Comparison of ENCODE assay signal across 31 cellular contexts in genomic region chr7:158538156-158538946, GRCh38. TPM values are rescaled to one million over a fixed set of nuclear protein-coding genes. Genes with fewer than 3 reads are reported as not detected.
"Had no signal": no experiment of that assay in that cellular context is flagged by ENCODE, and none has a peak within 500 bp of the region (broad histone marks: within the 10 kb centered on the region; RNA-seq: fewer than 3 reads in every experiment).

No MANE protein-coding gene starts in this region.

- H2AFZ ChIP-seq: PC-9 had no signal

- H3K4me1 ChIP-seq: breast epithelium had no signal

- H3K36me3 Mint-ChIP-seq: activated naive CD4-positive, alpha-beta T cell treated with anti-CD3 and anti-CD28 coated beads, Interleukin-2, amount 50 U/mL, for 24 hours; activated naive CD8-positive, alpha-beta T cell treated with anti-CD3 and anti-CD28 coated beads, Interleukin-2, amount 10 ng/mL, durations not matched to agents 7 days and 5 days had no signal

- H3K27ac Mint-ChIP-seq: activated CD8-positive, alpha-beta T cell treated with anti-CD3 and anti-CD28 coated beads for 36 hours; activated naive CD4-positive, alpha-beta T cell treated with anti-CD3 and anti-CD28 coated beads, Interleukin-2, amount 50 U/mL, for 24 hours; activated naive CD8-positive, alpha-beta T cell treated with anti-CD3 and anti-CD28 coated beads, Interleukin-2, amount 10 ng/mL, durations not matched to agents 7 days and 5 days; activated T-cell treated with anti-CD3 and anti-CD28 coated beads, Interleukin-2, amount 50 U/mL, for 72 hours; activated T-helper 2 cell treated with anti-CD3 and anti-CD28 coated beads, Interferon-gamma antibody, Interleukin-2, Interleukin-4, amounts not matched to agents 10 μg/mL and 5 μg/mL and 100 μg/mL, durations not matched to agents 14 hours and 24 hours and 36 hours had no signal

- H3K9me3 Mint-ChIP-seq: activated CD8-positive, alpha-beta T cell treated with anti-CD3 and anti-CD28 coated beads for 36 hours; activated naive CD4-positive, alpha-beta T cell treated with anti-CD3 and anti-CD28 coated beads, Interleukin-2, amount 50 U/mL, for 24 hours; activated T-cell treated with anti-CD3 and anti-CD28 coated beads, Interleukin-2, amount 50 U/mL, for 72 hours; activated T-helper 2 cell treated with anti-CD3 and anti-CD28 coated beads, Interferon-gamma antibody, Interleukin-2, Interleukin-4, amounts not matched to agents 10 μg/mL and 5 μg/mL and 100 μg/mL, durations not matched to agents 14 hours and 24 hours and 36 hours had no signal

- H3K27ac ChIP-seq: body of pancreas, breast epithelium, PC-9, RWPE1, SK-N-MC had no signal

- H3K9me3 ChIP-seq: body of pancreas, breast epithelium had no signal

- H3K27me3 ChIP-seq: body of pancreas had no signal

- H3K36me3 ChIP-seq: breast epithelium, WERI-Rb-1 had no signal

- H3K27me3 Mint-ChIP-seq: activated CD8-positive, alpha-beta T cell treated with anti-CD3 and anti-CD28 coated beads for 36 hours; activated naive CD4-positive, alpha-beta T cell treated with anti-CD3 and anti-CD28 coated beads, Interleukin-2, amount 50 U/mL, for 24 hours; activated naive CD8-positive, alpha-beta T cell treated with anti-CD3 and anti-CD28 coated beads, Interleukin-2, amount 10 ng/mL, durations not matched to agents 7 days and 5 days had no signal

- H3K4me1 Mint-ChIP-seq: activated naive CD8-positive, alpha-beta T cell treated with anti-CD3 and anti-CD28 coated beads, Interleukin-2, amount 10 ng/mL, durations not matched to agents 7 days and 5 days had no signal

- DNase-seq: activated CD4-positive, alpha-beta T cell treated with anti-CD3 and anti-CD28 coated beads for 1 hour; activated CD4-positive, alpha-beta T cell treated with anti-CD3 and anti-CD28 coated beads for 48 hours; activated CD4-positive, CD25-positive, alpha-beta regulatory T cell; activated CD8-positive, alpha-beta T cell treated with anti-CD3 and anti-CD28 coated beads for 36 hours; activated gamma-delta T cell; activated naive CD4-positive, alpha-beta T cell treated with Interleukin-2 at 50 U/mL for 16 hours; activated naive CD8-positive, alpha-beta T cell treated with anti-CD3 and anti-CD28 coated beads, Interleukin-2, amount 10 ng/mL, durations not matched to agents 7 days and 5 days; activated T-cell treated with anti-CD3 and anti-CD28 coated beads, Interleukin-2, amount 50 U/mL, for 1 hour; activated T-cell treated with anti-CD3 and anti-CD28 coated beads, Interleukin-2, amount 50 U/mL, for 72 hours; amygdala; body of pancreas; Karpas-422; NCI-H1048; NCI-H1105 treated with DMSO at 0.1 percent for 48 hours; NCI-H1436; NCI-H1694; NCI-H1930; NCI-H2081 treated with DMSO at 0.1 percent for 48 hours; NCI-H345; NCI-H526; NCI-H748 treated with DMSO at 0.1 percent for 48 hours; NK-92 treated with Interleukin-12 subunit alpha and Interleukin-12 subunit beta, amount 100 ng/mL, for 24 hours; PC-9; Right ventricle myocardium superior; T1000; WERI-Rb-1 had no signal

- H3K4me2 ChIP-seq: PC-9 had no signal

- ATAC-seq: activated CD8-positive, alpha-beta T cell treated with anti-CD3 and anti-CD28 coated beads for 36 hours; activated T-cell treated with anti-CD3 and anti-CD28 coated beads, Interleukin-2, amount 50 U/mL, for 72 hours; body of pancreas had no signal

- H3K4me3 Mint-ChIP-seq: activated CD8-positive, alpha-beta T cell treated with anti-CD3 and anti-CD28 coated beads for 36 hours; activated naive CD4-positive, alpha-beta T cell treated with anti-CD3 and anti-CD28 coated beads, Interleukin-2, amount 50 U/mL, for 24 hours; activated naive CD8-positive, alpha-beta T cell treated with anti-CD3 and anti-CD28 coated beads, Interleukin-2, amount 10 ng/mL, durations not matched to agents 7 days and 5 days; activated T-cell treated with anti-CD3 and anti-CD28 coated beads, Interleukin-2, amount 50 U/mL, for 72 hours had no signal

- H3K4me3 ChIP-seq: body of pancreas, breast epithelium, PC-9, SK-N-MC had no signal

RNA-seq across cellular contexts. Expression of gene PTPRN2, which starts 49.3 kb away (rescaled TPM):
- total RNA-seq: PC-9 had no signal
